In the genomic region with DNA sequence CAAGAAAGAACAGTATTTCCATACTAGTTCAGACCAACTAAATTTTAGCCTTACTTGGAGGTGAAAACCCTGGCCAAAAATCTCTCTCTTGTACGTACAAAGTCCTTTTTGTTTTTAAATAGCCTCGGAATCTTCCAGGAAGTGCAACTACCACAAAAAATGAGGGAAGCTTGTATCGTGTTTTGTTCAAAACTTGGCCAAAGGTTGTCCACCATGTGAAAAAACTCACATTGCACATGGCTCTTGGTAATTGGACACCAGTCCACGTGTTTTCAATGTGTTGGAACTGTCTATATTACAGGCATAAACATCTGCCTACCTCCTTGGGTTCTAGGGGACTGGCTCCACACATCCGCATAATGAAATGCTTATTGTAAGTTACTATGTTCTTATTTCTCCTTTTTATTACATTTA, we compare ENCODE assay signal across 21 cellular contexts. TPM values are rescaled to one million over a fixed set of nuclear protein-coding genes. Genes with fewer than 3 reads are reported as not detected.
DNase-seq lines count a peak whose midpoint lies in the region; ATAC-seq and TF ChIP-seq lines count a peak whose summit lies in the region.
"Had no signal": no experiment of that assay in that cellular context is flagged by ENCODE, and none has a peak within 500 bp of the region (broad histone marks: within the 10 kb centered on the region; RNA-seq: fewer than 3 reads in every experiment).

No MANE protein-coding gene starts in this region.

- no peaks in the 10 kb centered on the region for H3K27me3 Mint-ChIP-seq in activated CD8-positive, alpha-beta memory T cell treated with anti-CD3 and anti-CD28 coated beads, Interleukin-2, amount 10 ng/mL, durations not matched to agents 7 days and 5 days
- H3K27me3 Mint-ChIP-seq: B cell, naive B cell had no signal

- H3K4me1 ChIP-seq in sigmoid colon: peaks cover 0 to 16% (median 16%) of the 10 kb centered on the region in 4 donors

- DNase-seq in COLO829 (ENCODE audit: low spot score) (peak; percentile 84), fibroblast of the aortic adventitia (ENCODE audit: low read depth) (peak; percentile 68), sigmoid colon (no peak), NCI-H748 treated with DMSO at 0.1 percent for 48 hours (lab: John Stamatoyannopoulos, UW) (no peak), NCI-H1436 treated with DMSO at 0.1 percent for 48 hours (lab: John Stamatoyannopoulos, UW) (no peak), NCI-H2227 (lab: John Stamatoyannopoulos, UW; ENCODE audit: unreplicated experiment) (no peak)
- DNase-seq in activated CD8-positive, alpha-beta memory T cell treated with anti-CD3 and anti-CD28 coated beads, Interleukin-2, amount 10 ng/mL, durations not matched to agents 7 days and 5 days: no peak
- DNase-seq: activated CD8-positive, alpha-beta memory T cell treated with anti-CD3 and anti-CD28 coated beads, Interleukin-2, amount 50 U/mL, for 48 hours; activated naive CD4-positive, alpha-beta T cell treated with Interleukin-2 at 50 U/mL for 16 hours; H9; hypothalamus; left colon; naive B cell; NCI-H1092 treated with DMSO at 0.1 percent for 48 hours; NK-92 treated with Interleukin-12 subunit alpha and Interleukin-12 subunit beta, amount 100 ng/mL, for 24 hours; SHP77; stimulated activated CD4-positive, alpha-beta T cell treated with anti-CD3 and anti-CD28 coated beads, Interleukin-2, amount 100 ng/mL, for 48 hours; T-helper 2 cell; tibial artery had no signal

- no peak overlapping the region for H3K4me3 Mint-ChIP-seq in activated CD8-positive, alpha-beta memory T cell treated with anti-CD3 and anti-CD28 coated beads, Interleukin-2, amount 10 ng/mL, durations not matched to agents 7 days and 5 days
- H3K4me3 Mint-ChIP-seq: B cell, H9, naive B cell had no signal

- CTCF ChIA-PET in activated CD8-positive, alpha-beta memory T cell treated with anti-CD3 and anti-CD28 coated beads, Interleukin-2, amount 10 ng/mL, durations not matched to agents 7 days and 5 days (lab: Charles Lee): interaction anchor here (1.0 to 1.5 kb wide), 4 partner anchors 8 to 252 kb away, joined by 3 to 5 read pairs (median 4); no protein-coding TSS in a partner anchor

- no peaks in the 10 kb centered on the region for H3K27me3 ChIP-seq in sigmoid colon
- H3K27me3 ChIP-seq: tibial artery had no signal

- no peak for TF ChIP-seq EP300 in sigmoid colon (IDR thresholded peaks at IDR 0.05)

- peaks cover 0 to 8% (median 2%) of the 10 kb centered on the region in 4 donors for H3K36me3 ChIP-seq in sigmoid colon

- H3K9me3 Mint-ChIP-seq in activated CD8-positive, alpha-beta memory T cell treated with anti-CD3 and anti-CD28 coated beads, Interleukin-2, amount 10 ng/mL, durations not matched to agents 7 days and 5 days (ENCODE audit: low read depth): no peaks in the 10 kb centered on the region
- H3K9me3 Mint-ChIP-seq: H9, naive B cell had no signal

- no peak for ATAC-seq in activated CD8-positive, alpha-beta memory T cell treated with anti-CD3 and anti-CD28 coated beads, Interleukin-2, amount 10 ng/mL, durations not matched to agents 7 days and 5 days
- ATAC-seq: left colon had no signal

- no peak overlapping the region for H3K27ac Mint-ChIP-seq in activated CD8-positive, alpha-beta memory T cell treated with anti-CD3 and anti-CD28 coated beads, Interleukin-2, amount 10 ng/mL, durations not matched to agents 7 days and 5 days
- H3K27ac Mint-ChIP-seq: B cell, H9 had no signal

- H3K9me3 ChIP-seq in sigmoid colon: no peaks in the 10 kb centered on the region
- H3K9me3 ChIP-seq: tibial artery had no signal

- no peak overlapping the region for H3K4me3 ChIP-seq in fibroblast of the aortic adventitia (ENCODE audit: low read depth, low read length)
- H3K4me3 ChIP-seq in sigmoid colon: no peak overlapping the region
- H3K4me3 ChIP-seq: tibial artery had no signal

- WGBS in sigmoid colon, 2 donors: 28 to 64% methylated on average over 5 of the region's 5 CpGs

- intact Hi-C loops in sigmoid colon (cut with DNase I): no loop called here

- H3K4me1 Mint-ChIP-seq in activated CD8-positive, alpha-beta memory T cell treated with anti-CD3 and anti-CD28 coated beads, Interleukin-2, amount 10 ng/mL, durations not matched to agents 7 days and 5 days: peaks cover 12% of the 10 kb centered on the region

- TF ChIP-seq CTCF in VCaP (conservative IDR thresholded peaks at IDR 0.05): no peak
- no peak for TF ChIP-seq CTCF in fibroblast of the aortic adventitia (IDR thresholded peaks at IDR 0.05; ENCODE audit: insufficient read depth, low read length)
- TF ChIP-seq CTCF in sigmoid colon (IDR thresholded peaks at IDR 0.05): no peak

- H3K36me3 Mint-ChIP-seq in activated CD8-positive, alpha-beta memory T cell treated with anti-CD3 and anti-CD28 coated beads, Interleukin-2, amount 10 ng/mL, durations not matched to agents 7 days and 5 days: peaks cover under 1% of the 10 kb centered on the region
- H3K36me3 Mint-ChIP-seq: naive B cell had no signal

- TF ChIP-seq POLR2A in sigmoid colon (IDR thresholded peaks at IDR 0.05): no peak

- H3K27ac ChIP-seq in VCaP (peak overlapping the region; percentile 39), sigmoid colon (peak overlapping the region; percentile 20 to 78 (median 68))

RNA-seq across cellular contexts. Expression of gene STRN4, which starts 15.2 kb away (rescaled TPM):
- total RNA-seq in fibroblast of the aortic adventitia (ENCODE audit: low replicate concordance) (45.3 and 45.9 TPM in 2 replicates), sigmoid colon (10 to 100 TPM; 42.5 to 62.6 (median 49.7) TPM)
- 10 to 100 TPM; 45.0 to 63.4 (median 51.8) TPM for polyA plus RNA-seq in sigmoid colon
- 10 to 100 TPM; 93.0 to 95.8 TPM for total RNA-seq in activated CD8-positive, alpha-beta memory T cell treated with anti-CD3 and anti-CD28 coated beads, Interleukin-2, amount 10 ng/mL, durations not matched to agents 7 days and 5 days

RNA-seq across cellular contexts. Expression of gene FKRP, which starts 15.6 kb away (rescaled TPM):
- 11.8 and 13.2 TPM in 2 replicates for total RNA-seq in fibroblast of the aortic adventitia (ENCODE audit: low replicate concordance)
- 10 to 100 TPM; 15.0 to 31.0 (median 15.7) TPM for total RNA-seq in sigmoid colon
- 10 to 100 TPM in 1 of 3 donors, 1 to 10 TPM in 2; 1.4 to 11.9 (median 3.6) TPM for polyA plus RNA-seq in sigmoid colon
- 10 to 100 TPM; 16.3 to 17.7 TPM for total RNA-seq in activated CD8-positive, alpha-beta memory T cell treated with anti-CD3 and anti-CD28 coated beads, Interleukin-2, amount 10 ng/mL, durations not matched to agents 7 days and 5 days

RNA-seq across cellular contexts. Expression of gene SLC1A5, which starts 27.0 kb away (rescaled TPM):
- total RNA-seq in fibroblast of the aortic adventitia (ENCODE audit: low replicate concordance): 84.1 and 158 TPM in 2 replicates
- total RNA-seq in sigmoid colon: 10 to 100 TPM; 21.8 to 28.8 (median 24.8) TPM
- 100 to 1,000 TPM in 1 of 3 donors, 10 to 100 TPM in 2; 24.7 to 122 (median 30.6) TPM for polyA plus RNA-seq in sigmoid colon
- 100 to 1,000 TPM; 196 to 259 TPM for total RNA-seq in activated CD8-positive, alpha-beta memory T cell treated with anti-CD3 and anti-CD28 coated beads, Interleukin-2, amount 10 ng/mL, durations not matched to agents 7 days and 5 days

RNA-seq across cellular contexts. Expression of gene PRKD2, which starts 44.5 kb away (rescaled TPM):
- total RNA-seq in fibroblast of the aortic adventitia (ENCODE audit: low replicate concordance) (8.0 and 9.7 TPM in 2 replicates), sigmoid colon (10 to 100 TPM; 14.7 to 33.8 (median 16.7) TPM)
- polyA plus RNA-seq in sigmoid colon: 10 to 100 TPM; 18.6 to 51.7 (median 32.6) TPM
- 100 to 1,000 TPM; 147 to 187 TPM for total RNA-seq in activated CD8-positive, alpha-beta memory T cell treated with anti-CD3 and anti-CD28 coated beads, Interleukin-2, amount 10 ng/mL, durations not matched to agents 7 days and 5 days

Comparison
In these comparisons a context has a peak if more than half of its experiments do, and no peak if none do; other contexts are left out.
1. DNase-seq: peak in COLO829 (single experiment) and fibroblast of the aortic adventitia (single experiment); none in sigmoid colon (single experiment), NCI-H748 treated with DMSO at 0.1 percent for 48 hours (single experiment), NCI-H1436 treated with DMSO at 0.1 percent for 48 hours (single experiment), activated CD8-positive, alpha-beta memory T cell treated with anti-CD3 and anti-CD28 coated beads, Interleukin-2, amount 10 ng/mL, durations not matched to agents 7 days and 5 days (single experiment) and NCI-H2227 (single experiment).